Comparison of ENCODE assay signal across 24 cellular contexts in the genomic region with DNA sequence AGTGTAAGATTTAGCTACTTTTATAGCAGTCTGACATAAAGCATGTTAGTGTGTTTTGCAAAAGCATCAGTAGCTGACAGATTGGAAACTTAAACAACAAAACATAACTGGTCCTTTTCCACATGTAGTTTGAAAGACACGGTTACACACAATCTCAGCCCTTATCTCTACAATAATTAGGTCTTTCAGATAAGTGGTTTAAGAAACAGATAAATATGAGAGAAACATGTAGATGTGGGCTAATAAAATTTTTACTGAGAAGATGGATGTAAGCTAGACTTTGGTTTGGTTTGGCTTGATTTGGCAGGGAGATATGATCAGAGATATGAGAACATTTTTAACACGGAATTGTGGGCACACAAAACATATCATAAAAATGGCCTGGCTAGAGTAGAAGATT.
DNase-seq lines count a peak whose midpoint lies in the region; ATAC-seq, FAIRE-seq and TF ChIP-seq lines count a peak whose summit lies in the region.
"Had no signal": no experiment of that assay in that cellular context is flagged by ENCODE, and none has a peak within 500 bp of the region (broad histone marks: within the 10 kb centered on the region; RNA-seq: fewer than 3 reads in every experiment).

No MANE protein-coding gene starts in this region.

- H3K27me3 Mint-ChIP-seq in activated naive CD4-positive, alpha-beta T cell treated with anti-CD3 and anti-CD28 coated beads, Interleukin-2, amount 50 U/mL, for 24 hours = no peaks in the 10 kb centered on the region
- H3K27me3 Mint-ChIP-seq in activated T-helper 17 cell treated with anti-CD3 and anti-CD28 coated beads, Interleukin-2, amount 50 U/mL, for 72 hours = no peaks in the 10 kb centered on the region
- H3K27me3 Mint-ChIP-seq: CD4-positive, alpha-beta T cell; CD8-positive, alpha-beta memory T cell had no signal

- H3K4me3 ChIP-seq in keratinocyte (ENCODE audit: control insufficient read depth in 2 of 3, extremely low read depth in 1 of 3, insufficient read depth in 2 of 3, low read depth in 1 of 3, low read length in 3 of 3) = no peak overlapping the region
- H3K4me3 ChIP-seq: BLaER1 treated with 17β-estradiol and CSF1 and Interleukin-3, amounts not matched to agents 10 nM and 100 nM; GM12878 had no signal

- no peaks in the 10 kb centered on the region for H3K9me3 ChIP-seq in keratinocyte (ENCODE audit: control insufficient read depth, low read depth, low read length)
- H3K9me3 ChIP-seq: BE2C had no signal

- no peaks in the 10 kb centered on the region for H3K4me1 Mint-ChIP-seq in activated naive CD4-positive, alpha-beta T cell treated with anti-CD3 and anti-CD28 coated beads, Interleukin-2, amount 50 U/mL, for 24 hours
- no peaks in the 10 kb centered on the region for H3K4me1 Mint-ChIP-seq in activated T-helper 17 cell treated with anti-CD3 and anti-CD28 coated beads, Interleukin-2, amount 50 U/mL, for 72 hours
- H3K4me1 Mint-ChIP-seq: CD14-positive monocyte had no signal

- H3K4me1 ChIP-seq in keratinocyte (ENCODE audit: control insufficient read depth, extremely low read depth, insufficient read depth, low read length) = no peaks in the 10 kb centered on the region
- H3K4me1 ChIP-seq: BE2C; BLaER1 treated with 17β-estradiol and CSF1 and Interleukin-3, amounts not matched to agents 10 nM and 100 nM had no signal

- peaks cover 2 to 5% of the 10 kb centered on the region in 2 experiments for H3K36me3 ChIP-seq in keratinocyte (ENCODE audit: control insufficient read depth in 2 of 2, extremely low read depth in 1 of 2, insufficient read depth in 2 of 2, low read length in 2 of 2)

- no peak overlapping the region for H2AFZ ChIP-seq in keratinocyte (ENCODE audit: control insufficient read depth, low read length)

- no peaks in the 10 kb centered on the region for H3K27me3 ChIP-seq in keratinocyte (ENCODE audit: control insufficient read depth, extremely low read depth, insufficient read depth, low read length)
- H3K27me3 ChIP-seq: BE2C; BLaER1 treated with 17β-estradiol and CSF1 and Interleukin-3, amounts not matched to agents 10 nM and 100 nM had no signal

- no peak for DNase-seq in activated naive CD4-positive, alpha-beta T cell treated with Interleukin-2 at 50 U/mL for 16 hours
- DNase-seq in amniotic epithelial cell (ENCODE audit: low read depth) = peak; percentile 57
- no peak for DNase-seq in keratinocyte (ENCODE audit: low read depth, low spot score)
- DNase-seq in stimulated activated naive CD4-positive, alpha-beta T cell treated with Interleukin-2 at 50 U/mL for 16 hours (lab: John Stamatoyannopoulos, UW) = no peak
- DNase-seq in retina = no peak
- DNase-seq: AML-193; BE2C; CD4-positive, alpha-beta T cell; CD8-positive, alpha-beta memory T cell; DMS 273 treated with DMSO at 0.1 percent for 48 hours; DMS79; EL; GDM1; H7; HCEC 1CT had no signal

- peaks cover 5% of the 10 kb centered on the region for H3K9me3 Mint-ChIP-seq in activated naive CD4-positive, alpha-beta T cell treated with anti-CD3 and anti-CD28 coated beads, Interleukin-2, amount 50 U/mL, for 24 hours
- no peaks in the 10 kb centered on the region for H3K9me3 Mint-ChIP-seq in activated T-helper 17 cell treated with anti-CD3 and anti-CD28 coated beads, Interleukin-2, amount 50 U/mL, for 72 hours
- H3K9me3 Mint-ChIP-seq: CD4-positive, alpha-beta T cell had no signal

- TF ChIP-seq CTCF in keratinocyte (optimal IDR thresholded peaks at IDR 0.05 in 1 of 3, IDR thresholded peaks at IDR 0.05 in 1 of 3, conservative IDR thresholded peaks at IDR 0.05 in 1 of 3; ENCODE audit: extremely low read depth in 1 of 3, insufficient read depth in 2 of 3, low read length in 3 of 3) = no peak

- H3K27ac Mint-ChIP-seq in activated naive CD4-positive, alpha-beta T cell treated with anti-CD3 and anti-CD28 coated beads, Interleukin-2, amount 50 U/mL, for 24 hours = peak overlapping the region; percentile 76
- no peak overlapping the region for H3K27ac Mint-ChIP-seq in activated T-helper 17 cell treated with anti-CD3 and anti-CD28 coated beads, Interleukin-2, amount 50 U/mL, for 72 hours
- H3K27ac Mint-ChIP-seq: CD14-positive monocyte; CD4-positive, alpha-beta T cell; CD8-positive, alpha-beta memory T cell had no signal

- H3K36me3 Mint-ChIP-seq in activated naive CD4-positive, alpha-beta T cell treated with anti-CD3 and anti-CD28 coated beads, Interleukin-2, amount 50 U/mL, for 24 hours = peaks cover 37% of the 10 kb centered on the region
- peaks cover 42% of the 10 kb centered on the region for H3K36me3 Mint-ChIP-seq in activated T-helper 17 cell treated with anti-CD3 and anti-CD28 coated beads, Interleukin-2, amount 50 U/mL, for 72 hours (ENCODE audit: low read depth)

- no peak for ATAC-seq in activated T-helper 17 cell treated with anti-CD3 and anti-CD28 coated beads, Interleukin-2, amount 50 U/mL, for 72 hours (replicated peaks)
- ATAC-seq: GM12878 had no signal

- no peak overlapping the region for H3K4me2 ChIP-seq in keratinocyte (ENCODE audit: control insufficient read depth, extremely low read depth, insufficient read depth, low read depth, low read length)
- H3K4me2 ChIP-seq: BLaER1 treated with 17β-estradiol and CSF1 and Interleukin-3, amounts not matched to agents 10 nM and 100 nM had no signal

- no peak overlapping the region for H3K4me3 Mint-ChIP-seq in activated naive CD4-positive, alpha-beta T cell treated with anti-CD3 and anti-CD28 coated beads, Interleukin-2, amount 50 U/mL, for 24 hours
- H3K4me3 Mint-ChIP-seq in activated T-helper 17 cell treated with anti-CD3 and anti-CD28 coated beads, Interleukin-2, amount 50 U/mL, for 72 hours = no peak overlapping the region
- H3K4me3 Mint-ChIP-seq: CD14-positive monocyte; CD4-positive, alpha-beta T cell; CD8-positive, alpha-beta memory T cell had no signal

- peak; percentile 46 for FAIRE-seq in keratinocyte (lab: Jason Lieb, UNC)
- FAIRE-seq: D721Med, GM12878, GM18507, H1 had no signal

- H3K9me1 ChIP-seq in keratinocyte (ENCODE audit: control insufficient read depth, extremely low read depth, insufficient read depth, low read length) = no peaks in the 10 kb centered on the region

- no peaks in the 10 kb centered on the region for H3K79me2 ChIP-seq in keratinocyte (ENCODE audit: control insufficient read depth, insufficient read depth, low read length)

- no peak overlapping the region for H3K9ac ChIP-seq in keratinocyte (ENCODE audit: control insufficient read depth, extremely low read depth, insufficient read depth, low read length)
- H3K9ac ChIP-seq: BLaER1 treated with 17β-estradiol and CSF1 and Interleukin-3, amounts not matched to agents 10 nM and 100 nM had no signal

- H4K20me1 ChIP-seq in keratinocyte (ENCODE audit: control insufficient read depth, extremely low read depth, insufficient read depth, low read length) = no peaks in the 10 kb centered on the region
- H4K20me1 ChIP-seq: BLaER1 treated with 17β-estradiol and CSF1 and Interleukin-3, amounts not matched to agents 10 nM and 100 nM had no signal

- dilution Hi-C loops in keratinocyte (cut with MboI; ENCODE audit: extremely low pct_ligation_motif_present, low sequenced_read_pairs) = no loop called here

- H3K27ac ChIP-seq in keratinocyte (ENCODE audit: control insufficient read depth, insufficient read depth, low read length) = no peak overlapping the region
- H3K27ac ChIP-seq: 22Rv1; BLaER1 treated with 17β-estradiol and CSF1 and Interleukin-3, amounts not matched to agents 10 nM and 100 nM had no signal
